9 cellular contexts compared by ENCODE assay signal in the genomic region with DNA sequence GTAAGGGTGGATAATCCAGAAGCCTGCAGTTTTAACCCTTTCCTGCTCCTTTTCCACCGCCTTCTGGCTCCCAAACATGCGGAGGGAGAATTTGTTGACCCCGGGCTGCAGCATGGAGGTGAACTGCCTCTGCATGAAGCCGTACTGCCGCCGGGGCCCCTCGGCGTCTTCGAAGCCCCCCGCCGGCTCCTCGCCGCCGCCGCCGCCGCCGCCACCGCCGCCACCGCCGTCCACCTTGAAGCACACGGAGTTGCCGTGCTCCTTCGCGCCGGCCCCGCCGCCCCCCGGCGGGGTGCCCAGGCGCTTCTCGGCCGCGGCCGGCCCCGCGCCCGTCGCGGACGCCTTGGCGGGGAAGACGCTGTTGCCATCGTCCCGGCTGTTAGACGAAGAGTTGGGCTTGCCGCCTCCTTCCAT. TPM values are rescaled to one million over a fixed set of nuclear protein-coding genes. Genes with fewer than 3 reads are reported as not detected.
A peak's percentile ranks its signal among the peaks of the same experiment; 100 is the strongest.
DNase-seq lines count a peak whose midpoint lies in the region; ATAC-seq and TF ChIP-seq lines count a peak whose summit lies in the region.
"Had no signal": no experiment of that assay in that cellular context is flagged by ENCODE, and none has a peak within 500 bp of the region (broad histone marks: within the 10 kb centered on the region; RNA-seq: fewer than 3 reads in every experiment).

No MANE protein-coding gene starts in this region.

- H3F3A ChIP-seq in GM23248 (ENCODE audit: insufficient read depth) (no peaks in the 10 kb centered on the region), smooth muscle cell (ENCODE audit: low read depth) (no peaks in the 10 kb centered on the region)

- peaks cover 31% of the 10 kb centered on the region for H3K4me1 Mint-ChIP-seq in WTC11

- H3K9me2 ChIP-seq in GM23248 (ENCODE audit: insufficient read depth): no peaks in the 10 kb centered on the region

- in situ Hi-C loops in GM23248 (cut with MboI): no loop called here

- H3K4me2 ChIP-seq in GM23248 (ENCODE audit: unreplicated experiment) (no peak overlapping the region), smooth muscle cell (peak overlapping the region; percentile 83)

- POLR2A ChIA-PET in WTC11 (lab: Charles Lee): no interaction called here

- H3K36me3 ChIP-seq in GM23248 (ENCODE audit: low read depth) (no peaks in the 10 kb centered on the region), iPS-20b (ENCODE audit: insufficient read depth, low read depth, low read length) (no peaks in the 10 kb centered on the region), smooth muscle cell (ENCODE audit: low read depth) (no peaks in the 10 kb centered on the region)

- H3K4me1 ChIP-seq in GM23248 (ENCODE audit: insufficient read depth) (no peaks in the 10 kb centered on the region), iPS-20b (ENCODE audit: insufficient read depth, low read length) (peaks cover 21% of the 10 kb centered on the region), smooth muscle cell (ENCODE audit: low read depth) (no peaks in the 10 kb centered on the region)

- H3K4me3 Mint-ChIP-seq in WTC11: peak overlapping the region; percentile 72

- WGBS in GM23248 (ENCODE audit: low coverage in 1 of 2, low lambda C conversion rate in 2 of 2, missing lambda C conversion rate in 2 of 2), 2 experiments: 12 to 40% methylated on average over 2 to 48 of the region's 48 CpGs
- WGBS in smooth muscle cell (ENCODE audit: low lambda C conversion rate): 0% methylated on average over 8 of the region's 48 CpGs

- H3K27me3 ChIP-seq in GM23248 (replicated peaks; ENCODE audit: insufficient read depth) (peaks cover 17% of the 10 kb centered on the region), iPS-20b (ENCODE audit: insufficient read depth, low read length) (peaks cover 34% of the 10 kb centered on the region), smooth muscle cell (ENCODE audit: low read depth) (peaks cover 30% of the 10 kb centered on the region)

- H3K79me2 ChIP-seq in GM23248 (ENCODE audit: insufficient read depth) (no peaks in the 10 kb centered on the region), smooth muscle cell (ENCODE audit: low read depth) (no peaks in the 10 kb centered on the region)

- H3K4me3 ChIP-seq in GM23248 (0 out of 2 replicates have a peak overlapping the region, but pooled peaks have one; percentile 41), iPS-20b (ENCODE audit: low read length) (peak overlapping the region; percentile 83; the same call in 1 of the 2 replicates), smooth muscle cell (peak overlapping the region; percentile 36)

- H3K27ac ChIP-seq in GM23248 (no peak overlapping the region), iPS-20b (ENCODE audit: low read length) (no peak overlapping the region), smooth muscle cell (ENCODE audit: low read depth) (no peak overlapping the region)

- H3K36me3 Mint-ChIP-seq in WTC11: no peaks in the 10 kb centered on the region

- H3K27me3 Mint-ChIP-seq in WTC11 (ENCODE audit: low read depth): peaks cover 27% of the 10 kb centered on the region

- peak; percentile 10 for ATAC-seq in WTC11
- no peak for ATAC-seq in GM21447 (IDR thresholded peaks at IDR 0.05; ENCODE audit: unreplicated experiment)

- no peak for TF ChIP-seq CTCF in WTC11 (IDR thresholded peaks at IDR 0.05)
- no peak for TF ChIP-seq CTCF in smooth muscle cell (IDR thresholded peaks at IDR 0.05; ENCODE audit: borderline replicate concordance, insufficient read depth, poor library complexity, severe bottlenecking)

- H2AFZ ChIP-seq in GM23248 (no peak overlapping the region), smooth muscle cell (ENCODE audit: low read depth) (no peak overlapping the region)

- H3K27ac Mint-ChIP-seq in WTC11: no peak overlapping the region

- H3K9ac ChIP-seq in GM23248 (no peak overlapping the region), iPS-20b (ENCODE audit: low read depth, low read length) (peak overlapping the region; percentile 66; the same call in 1 of the 2 replicates), smooth muscle cell (ENCODE audit: low read depth) (no peak overlapping the region)

- no peaks in the 10 kb centered on the region for H3K9me3 Mint-ChIP-seq in WTC11

- H4K20me1 ChIP-seq in GM23248 (ENCODE audit: insufficient read depth) (no peaks in the 10 kb centered on the region), smooth muscle cell (ENCODE audit: low read depth) (no peaks in the 10 kb centered on the region)

- CTCF ChIA-PET in WTC11 (lab: Charles Lee): interaction anchor here (0.6 to 2.6 kb wide), 25 partner anchors 9 to 761 kb away, joined by 3 to 20 read pairs (median 5); no protein-coding TSS in a partner anchor

- H3K9me3 ChIP-seq in GM23248 (ENCODE audit: low read depth) (no peaks in the 10 kb centered on the region), iPS-20b (ENCODE audit: insufficient read depth, low read depth, low read length) (no peaks in the 10 kb centered on the region), smooth muscle cell (replicated peaks; ENCODE audit: low read depth) (no peaks in the 10 kb centered on the region)

- no peak for DNase-seq in GM23248
- peak; percentile 33 for DNase-seq in WTC11 (ENCODE audit: low spot score)
- no peak for DNase-seq in smooth muscle cell (lab: John Stamatoyannopoulos, UW; ENCODE audit: unreplicated experiment)
- no peak for DNase-seq in NOMO-1 treated with DMSO at 0.1 percent for 48 hours (lab: John Stamatoyannopoulos, UW; ENCODE audit: unreplicated experiment)
- DNase-seq in DMS153 treated with DMSO at 0.1 percent for 48 hours (lab: John Stamatoyannopoulos, UW; ENCODE audit: unreplicated experiment): no peak
- no peak for DNase-seq in iPS-NIHi11 (ENCODE audit: low spot score)

TF ChIP-seq in WTC11, 78 proteins besides CTCF, POLR2A, EP300 and RAD21:
- no peak for TF ChIP-seq RELA (CRISPR knock-in tag; IDR thresholded peaks at IDR 0.05; ENCODE audit: borderline replicate concordance)
- no peak for TF ChIP-seq GABPB1 (CRISPR knock-in tag; IDR thresholded peaks at IDR 0.05)
- TF ChIP-seq, protein P1, sequence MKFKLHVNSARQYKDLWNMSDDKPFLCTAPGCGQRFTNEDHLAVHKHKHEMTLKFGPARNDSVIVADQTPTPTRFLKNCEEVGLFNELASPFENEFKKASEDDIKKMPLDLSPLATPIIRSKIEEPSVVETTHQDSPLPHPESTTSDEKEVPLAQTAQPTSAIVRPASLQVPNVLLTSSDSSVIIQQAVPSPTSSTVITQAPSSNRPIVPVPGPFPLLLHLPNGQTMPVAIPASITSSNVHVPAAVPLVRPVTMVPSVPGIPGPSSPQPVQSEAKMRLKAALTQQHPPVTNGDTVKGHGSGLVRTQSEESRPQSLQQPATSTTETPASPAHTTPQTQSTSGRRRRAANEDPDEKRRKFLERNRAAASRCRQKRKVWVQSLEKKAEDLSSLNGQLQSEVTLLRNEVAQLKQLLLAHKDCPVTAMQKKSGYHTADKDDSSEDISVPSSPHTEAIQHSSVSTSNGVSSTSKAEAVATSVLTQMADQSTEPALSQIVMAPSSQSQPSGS (CRISPR knock-in tag; IDR thresholded peaks at IDR 0.05; ENCODE audit: borderline replicate concordance, low read depth): no peak
- no peak for TF ChIP-seq CBFB (CRISPR knock-in tag; IDR thresholded peaks at IDR 0.05; ENCODE audit: low read depth)
- no peak for TF ChIP-seq NR3C1 (CRISPR knock-in tag; conservative IDR thresholded peaks at IDR 0.05; ENCODE audit: low read depth)
- TF ChIP-seq SP1 (CRISPR knock-in tag; conservative IDR thresholded peaks at IDR 0.05): no peak
- TF ChIP-seq NFE2L1 (CRISPR knock-in tag; IDR thresholded peaks at IDR 0.05): no peak
- no peak for TF ChIP-seq ATF1 (CRISPR knock-in tag; IDR thresholded peaks at IDR 0.05)
- no peak for TF ChIP-seq NFYB (CRISPR knock-in tag; conservative IDR thresholded peaks at IDR 0.05; ENCODE audit: low read depth)
- TF ChIP-seq, protein P2, sequence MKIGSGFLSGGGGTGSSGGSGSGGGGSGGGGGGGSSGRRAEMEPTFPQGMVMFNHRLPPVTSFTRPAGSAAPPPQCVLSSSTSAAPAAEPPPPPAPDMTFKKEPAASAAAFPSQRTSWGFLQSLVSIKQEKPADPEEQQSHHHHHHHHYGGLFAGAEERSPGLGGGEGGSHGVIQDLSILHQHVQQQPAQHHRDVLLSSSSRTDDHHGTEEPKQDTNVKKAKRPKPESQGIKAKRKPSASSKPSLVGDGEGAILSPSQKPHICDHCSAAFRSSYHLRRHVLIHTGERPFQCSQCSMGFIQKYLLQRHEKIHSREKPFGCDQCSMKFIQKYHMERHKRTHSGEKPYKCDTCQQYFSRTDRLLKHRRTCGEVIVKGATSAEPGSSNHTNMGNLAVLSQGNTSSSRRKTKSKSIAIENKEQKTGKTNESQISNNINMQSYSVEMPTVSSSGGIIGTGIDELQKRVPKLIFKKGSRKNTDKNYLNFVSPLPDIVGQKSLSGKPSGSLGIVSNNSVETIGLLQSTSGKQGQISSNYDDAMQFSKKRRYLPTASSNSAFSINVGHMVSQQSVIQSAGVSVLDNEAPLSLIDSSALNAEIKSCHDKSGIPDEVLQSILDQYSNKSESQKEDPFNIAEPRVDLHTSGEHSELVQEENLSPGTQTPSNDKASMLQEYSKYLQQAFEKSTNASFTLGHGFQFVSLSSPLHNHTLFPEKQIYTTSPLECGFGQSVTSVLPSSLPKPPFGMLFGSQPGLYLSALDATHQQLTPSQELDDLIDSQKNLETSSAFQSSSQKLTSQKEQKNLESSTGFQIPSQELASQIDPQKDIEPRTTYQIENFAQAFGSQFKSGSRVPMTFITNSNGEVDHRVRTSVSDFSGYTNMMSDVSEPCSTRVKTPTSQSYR (CRISPR knock-in tag; IDR thresholded peaks at IDR 0.05): no peak
- TF ChIP-seq ZNF232 (CRISPR knock-in tag; IDR thresholded peaks at IDR 0.05): no peak
TF ChIP-seq in WTC11: peak in this region for 0.

RNA-seq across cellular contexts. Expression of a gene that starts 0.5 kb away (rescaled TPM):
- total RNA-seq in GM23248 (2014; rRNA removed; shearing (Covaris generic)): not detected in 2 replicates
- not detected in 2 replicates for polyA plus RNA-seq in GM23248 (2016; fragmentation: Nextera tagmentation; extraction: Ambion mirVana)
- total RNA-seq in WTC11 (2021): 2.0 to 6.9 TPM (median 2.2 TPM) in 3 replicates
- not detected in 2 replicates for total RNA-seq in smooth muscle cell
- polyA plus RNA-seq in smooth muscle cell: not detected in 2 replicates
- total RNA-seq: myocyte had no signal
